ENCODE assay signal across 27 cellular contexts in genomic region chr2:234313498-234313897, GRCh38.
DNase-seq lines count a peak whose midpoint lies in the region; ATAC-seq, FAIRE-seq and TF ChIP-seq lines count a peak whose summit lies in the region.
"Had no signal": no experiment of that assay in that cellular context is flagged by ENCODE, and none has a peak within 500 bp of the region (broad histone marks: within the 10 kb centered on the region; RNA-seq: fewer than 3 reads in every experiment).

No MANE protein-coding gene starts in this region.

- no peaks in the 10 kb centered on the region for H3K36me3 ChIP-seq in mammary epithelial cell (ENCODE audit: insufficient read depth, low read length)
- no peaks in the 10 kb centered on the region for H3K36me3 ChIP-seq in MM.1S (replicated peaks; ENCODE audit: insufficient read depth, low read length)
- no peaks in the 10 kb centered on the region for H3K36me3 ChIP-seq in GM12878 (ENCODE audit: control insufficient read depth in 2 of 2, insufficient read depth in 2 of 2, low read length in 1 of 2)
- H3K36me3 ChIP-seq in small intestine (ENCODE audit: control insufficient read depth in 2 of 2, insufficient read depth in 2 of 2, low read length in 2 of 2), result no peaks in the 10 kb centered on the region
- no peaks in the 10 kb centered on the region for H3K36me3 ChIP-seq in mucosa of descending colon (ENCODE audit: low read depth)
- H3K36me3 ChIP-seq: esophagus muscularis mucosa, heart right ventricle, sigmoid colon had no signal

- TF ChIP-seq RAD21 in GM12878 (IDR thresholded peaks at IDR 0.05; ENCODE audit: insufficient read depth, low read depth, low read length), result no peak

- H3K27ac ChIP-seq in mammary epithelial cell (ENCODE audit: insufficient read depth, low read depth, low read length), result no peak overlapping the region
- H3K27ac ChIP-seq in MM.1S (ENCODE audit: low read length), result no peak overlapping the region
- no peak overlapping the region for H3K27ac ChIP-seq in GM12878 (ENCODE audit: control insufficient read depth, insufficient read depth)
- H3K27ac ChIP-seq in small intestine (ENCODE audit: low read depth in 1 of 2, low read length in 1 of 2), result peak overlapping the region; percentile 1 to 5
- H3K27ac ChIP-seq: coronary artery, esophagus muscularis mucosa, foreskin keratinocyte, heart right ventricle, sigmoid colon, testis had no signal

- no peaks in the 10 kb centered on the region for H3K27me3 ChIP-seq in mammary epithelial cell (ENCODE audit: insufficient read depth, low read length)
- no peaks in the 10 kb centered on the region for H3K27me3 ChIP-seq in MM.1S (replicated peaks; ENCODE audit: insufficient read depth, low read length)
- no peaks in the 10 kb centered on the region for H3K27me3 ChIP-seq in GM12878 (replicated peaks in 1 of 2; ENCODE audit: control insufficient read depth in 2 of 2, insufficient read depth in 2 of 2, low read length in 1 of 2)
- H3K27me3 ChIP-seq in small intestine (ENCODE audit: control insufficient read depth in 2 of 2, insufficient read depth in 2 of 2, low read length in 2 of 2), result no peaks in the 10 kb centered on the region
- H3K27me3 ChIP-seq: esophagus muscularis mucosa, foreskin keratinocyte, sigmoid colon, testis had no signal

- H3K4me3 ChIP-seq in mammary epithelial cell (replicated peaks in 1 of 3; ENCODE audit: insufficient read depth in 1 of 3, low read depth in 2 of 3, low read length in 3 of 3) (no peak overlapping the region), MM.1S (ENCODE audit: low read length) (no peak overlapping the region), GM12878 (no peak overlapping the region), small intestine (ENCODE audit: low read depth in 1 of 2, low read length in 2 of 2) (no peak overlapping the region), mucosa of descending colon (no peak overlapping the region)
- H3K4me3 ChIP-seq: coronary artery, esophagus muscularis mucosa, heart right ventricle, sigmoid colon, testis had no signal

- H3K36me3 Mint-ChIP-seq in MCF 10A (ENCODE audit: insufficient read depth, unreplicated experiment), result no peaks in the 10 kb centered on the region

- H3K9ac ChIP-seq in mammary epithelial cell (ENCODE audit: insufficient read depth, low read length) (no peak overlapping the region), MM.1S (ENCODE audit: low read length) (no peak overlapping the region), GM12878 (ENCODE audit: control insufficient read depth, insufficient read depth, low read length) (no peak overlapping the region)

- BruUV-seq in mammary epithelial cell (replicated peaks; lab: Mats Ljungman, UMichigan) (no TSS peak), MCF 10A (replicated peaks; lab: Mats Ljungman, UMichigan) (no TSS peak), GM12878 (replicated peaks; lab: Mats Ljungman, UMichigan) (no TSS peak)

- 80% methylated on average over 3 of the region's 3 CpGs for WGBS in mammary epithelial cell (ENCODE audit: low coverage, missing lambda C conversion rate)
- WGBS in GM12878 (ENCODE audit: insufficient coverage, insufficient replicate concordance, low lambda C conversion rate, missing lambda C conversion rate), result 69% methylated on average over 3 of the region's 3 CpGs
- WGBS in small intestine, 3 donors, result 84 to 89% (median 87%) methylated on average over 3 of the region's 3 CpGs

- DNase-seq in mammary epithelial cell (no peak), MCF 10A (ENCODE audit: unreplicated experiment) (no peak), MM.1S (no peak), GM12878 (ENCODE audit: low read depth, low spot score) (no peak), small intestine (peak; percentile 32), mucosa of descending colon (no peak), frontal cortex (ENCODE audit: low spot score in 2 of 2) (no peak)
- DNase-seq: activated CD8-positive, alpha-beta memory T cell treated with anti-CD3 and anti-CD28 coated beads for 24 hours; activated naive CD4-positive, alpha-beta T cell treated with anti-CD3 and anti-CD28 coated beads for 36 hours; anterior cingulate cortex; C1 segment of cervical spinal cord; foreskin keratinocyte; heart right ventricle; KG1; NCI-H1436; NCI-H446 treated with DMSO at 0.1 percent for 48 hours; NCI-H82; sigmoid colon; stimulated activated CD4-positive, alpha-beta T cell treated with anti-CD3 and anti-CD28 coated beads, Interleukin-4, amount 100 ng/mL, for 4 hours; stimulated activated naive B cell treated with anti-CD40 and anti-IgM and Interleukin-4, amounts not matched to agents 10 μg/mL and 1 μg/mL and 100 μg/mL, for 72 hours; testis had no signal

- H3K79me2 ChIP-seq in mammary epithelial cell (ENCODE audit: insufficient read depth, low read length) (no peaks in the 10 kb centered on the region), MM.1S (ENCODE audit: low read length) (no peaks in the 10 kb centered on the region), GM12878 (ENCODE audit: control insufficient read depth, insufficient read depth, low read length) (no peaks in the 10 kb centered on the region)

- H4K20me1 ChIP-seq in mammary epithelial cell (ENCODE audit: insufficient read depth, low read length), result no peaks in the 10 kb centered on the region
- H4K20me1 ChIP-seq in MM.1S (ENCODE audit: insufficient read depth, low read length), result no peaks in the 10 kb centered on the region
- no peaks in the 10 kb centered on the region for H4K20me1 ChIP-seq in GM12878 (ENCODE audit: control insufficient read depth, insufficient read depth)

- no peaks in the 10 kb centered on the region for H3K4me1 Mint-ChIP-seq in MCF 10A (ENCODE audit: insufficient read depth, unreplicated experiment)

- no peaks in the 10 kb centered on the region for H3K27me3 Mint-ChIP-seq in MCF 10A (ENCODE audit: insufficient read depth, unreplicated experiment)

- H3K9me3 Mint-ChIP-seq in MCF 10A (ENCODE audit: unreplicated experiment), result no peaks in the 10 kb centered on the region
- H3K9me3 Mint-ChIP-seq: activated naive CD4-positive, alpha-beta T cell treated with anti-CD3 and anti-CD28 coated beads for 36 hours had no signal

- H2AFZ ChIP-seq in mammary epithelial cell (ENCODE audit: low read depth, low read length) (peak overlapping the region; percentile 0), MM.1S (ENCODE audit: low read length) (0 out of 2 replicates have a peak overlapping the region, but pooled peaks have one; percentile 7), GM12878 (ENCODE audit: control insufficient read depth, low read depth, low read length) (no peak overlapping the region)

- no peak for TF ChIP-seq EP300 in GM12878 (IDR thresholded peaks at IDR 0.05; ENCODE audit: borderline replicate concordance in 1 of 2, control insufficient read depth in 1 of 2, low read depth in 2 of 2, low read length in 2 of 2)

- CTCF ChIA-PET in mammary epithelial cell (lab: Charles Lee; ENCODE audit: low non-redundant PET) (no interaction called here), MCF 10A (lab: Yijun Ruan, JAX) (no interaction called here), GM12878 (lab: Yijun Ruan, JAX) (no interaction called here)

- ATAC-seq in GM12878 (peak; percentile 15), mucosa of descending colon (no peak), HG03521 (IDR thresholded peaks at IDR 0.05; ENCODE audit: unreplicated experiment) (no peak)
- ATAC-seq: foreskin keratinocyte; heart right ventricle; Right ventricle myocardium inferior; stimulated activated naive B cell treated with anti-CD40 and anti-IgM and Interleukin-4, amounts not matched to agents 10 μg/mL and 1 μg/mL and 100 μg/mL, for 72 hours had no signal

- no peak overlapping the region for H3K4me3 Mint-ChIP-seq in MCF 10A (ENCODE audit: unreplicated experiment)
- H3K4me3 Mint-ChIP-seq: activated naive CD4-positive, alpha-beta T cell treated with anti-CD3 and anti-CD28 coated beads for 36 hours; stimulated activated naive B cell treated with anti-CD40 and anti-IgM and Interleukin-4, amounts not matched to agents 10 μg/mL and 1 μg/mL and 100 μg/mL, for 72 hours had no signal

- no peaks in the 10 kb centered on the region for H3K4me1 ChIP-seq in mammary epithelial cell (ENCODE audit: insufficient read depth, low read length)
- no peaks in the 10 kb centered on the region for H3K4me1 ChIP-seq in MM.1S (ENCODE audit: low read length)
- H3K4me1 ChIP-seq in GM12878 (ENCODE audit: control insufficient read depth, insufficient read depth, low read length), result 0 out of 2 replicates have a peak, but pooled peaks cover 3% of the 10 kb centered on the region
- H3K4me1 ChIP-seq in small intestine (ENCODE audit: control insufficient read depth in 2 of 2, insufficient read depth in 1 of 2, low read depth in 1 of 2, low read length in 1 of 2), result no peaks in the 10 kb centered on the region
- H3K4me1 ChIP-seq in mucosa of descending colon (ENCODE audit: low read depth), result no peaks in the 10 kb centered on the region
- H3K4me1 ChIP-seq: esophagus muscularis mucosa, sigmoid colon, testis had no signal

- TF ChIP-seq POLR2A in GM12878 (IDR thresholded peaks at IDR 0.05; ENCODE audit: low read depth, low read length), result no peak

- dilution Hi-C loops in mammary epithelial cell (cut with HindIII; ENCODE audit: low sequenced_read_pairs), result loop anchor here (5.0 kb wide), 1 partner anchor 54 kb away; no protein-coding TSS in a partner anchor

- TF ChIP-seq CTCF in mammary epithelial cell (conservative IDR thresholded peaks at IDR 0.05 in 1 of 2, IDR thresholded peaks at IDR 0.05 in 1 of 2; ENCODE audit: extremely low read depth in 1 of 2, insufficient read depth in 1 of 2, low read depth in 1 of 2, low read length in 2 of 2) (no peak), MCF 10A (IDR thresholded peaks at IDR 0.05; ENCODE audit: unreplicated experiment) (no peak), MM.1S (IDR thresholded peaks at IDR 0.05; ENCODE audit: low read length) (no peak), GM12878 (IDR thresholded peaks at IDR 0.05 in 2 of 3, conservative IDR thresholded peaks at IDR 0.05 in 1 of 3; ENCODE audit: control insufficient read depth in 2 of 3, extremely low read depth in 1 of 3, insufficient read depth in 1 of 3, low read depth in 3 of 3, low read length in 3 of 3) (no peak), mucosa of descending colon (IDR thresholded peaks at IDR 0.05) (no peak)

- intact Hi-C loops in mammary epithelial cell (cut with micrococcal nuclease), result no loop called here
- intact Hi-C loops in MCF 10A (cut with micrococcal nuclease), result no loop called here
- intact Hi-C loops in GM12878 (cut with micrococcal nuclease; ENCODE audit: unreplicated experiment), result no loop called here
- intact Hi-C loops in mucosa of descending colon (cut with DNase I, micrococcal nuclease), result no loop called here

- H3K9me2 ChIP-seq in MM.1S (replicated peaks; ENCODE audit: insufficient read depth, low read length), result no peaks in the 10 kb centered on the region

- H3K9me3 ChIP-seq in mammary epithelial cell (replicated peaks; ENCODE audit: insufficient read depth, low read length) (no peaks in the 10 kb centered on the region), MM.1S (replicated peaks; ENCODE audit: insufficient read depth, low read length) (no peaks in the 10 kb centered on the region), GM12878 (replicated peaks; ENCODE audit: control insufficient read depth, insufficient read depth, low read length) (no peaks in the 10 kb centered on the region; the same call in 2 of the 3 replicates), small intestine (ENCODE audit: control insufficient read depth, low read depth) (no peaks in the 10 kb centered on the region), mucosa of descending colon (no peaks in the 10 kb centered on the region)
- H3K9me3 ChIP-seq: esophagus muscularis mucosa, heart right ventricle, sigmoid colon, testis had no signal

- RAD21 ChIA-PET in GM12878 (lab: Charles Lee; ENCODE audit: unreplicated experiment), result no interaction called here

- H3F3A ChIP-seq in MM.1S (ENCODE audit: insufficient read depth, low read length), result no peaks in the 10 kb centered on the region

- H3K4me2 ChIP-seq in mammary epithelial cell (ENCODE audit: insufficient read depth, low read depth, low read length) (no peak overlapping the region), MM.1S (ENCODE audit: low read depth, low read length) (no peak overlapping the region), GM12878 (ENCODE audit: control insufficient read depth, insufficient read depth) (no peak overlapping the region)

- POLR2A ChIA-PET in MCF 10A (lab: Yijun Ruan, JAX) (interaction anchor here (0.7 to 1.2 kb wide), 3 partner anchors 9 to 205 kb away, joined by 3 read pairs; no protein-coding TSS in a partner anchor), GM12878 (lab: Charles Lee) (no interaction called here)

- in situ Hi-C loops in mammary epithelial cell (cut with MboI; ENCODE audit: low sequenced_read_pairs in 2 of 2) (no loop called here), GM12878 (cut with MboI) (no loop called here)

- no peak overlapping the region for H3K27ac Mint-ChIP-seq in MCF 10A (ENCODE audit: low read depth, unreplicated experiment)
- H3K27ac Mint-ChIP-seq: activated naive CD4-positive, alpha-beta T cell treated with anti-CD3 and anti-CD28 coated beads for 36 hours had no signal

- no peak for FAIRE-seq in GM12878 (lab: Jason Lieb, UNC)
- no peak for FAIRE-seq in small intestine (lab: Jason Lieb, UNC)
- no peak for FAIRE-seq in frontal cortex (lab: Jason Lieb, UNC)
- FAIRE-seq: D721Med, GM12891 had no signal

- SMC1A ChIA-PET in GM12878 (lab: Charles Lee; ENCODE audit: uncharacterized antibody, unreplicated experiment), result no interaction called here

Comparison
In these comparisons a context has a peak if more than half of its experiments do, and no peak if none do; other contexts are left out.
1. H3K27ac ChIP-seq: peak in small intestine (2 of 2); none in mammary epithelial cell (single experiment), MM.1S (single experiment) and GM12878 (single experiment).